ENCODE assay signal across 11 cellular contexts in genomic region chrX:100995469-100995868, GRCh38. TPM values are rescaled to one million over a fixed set of nuclear protein-coding genes. Genes with fewer than 3 reads are reported as not detected.
DNase-seq lines count a peak whose midpoint lies in the region; ATAC-seq and TF ChIP-seq lines count a peak whose summit lies in the region.
"Had no signal": no experiment of that assay in that cellular context is flagged by ENCODE, and none has a peak within 500 bp of the region (broad histone marks: within the 10 kb centered on the region; RNA-seq: fewer than 3 reads in every experiment).

No MANE protein-coding gene starts in this region.

- TF ChIP-seq CTCF in cardiac fibroblast (IDR thresholded peaks at IDR 0.05; ENCODE audit: low read depth, low read length), result no peak
- TF ChIP-seq CTCF in mesothelial cell of epicardium (IDR thresholded peaks at IDR 0.05; ENCODE audit: unreplicated experiment), result no peak

- DNase-seq in Caki2 (ENCODE audit: low read depth), result peak; percentile 1
- peak; percentile 71 for DNase-seq in MG63
- peak; percentile 44 to 87 for DNase-seq in cardiac fibroblast (ENCODE audit: low read depth in 2 of 2)
- peak; percentile 9 to 51 for DNase-seq in trophoblast cell
- DNase-seq in mesothelial cell of epicardium (ENCODE audit: low spot score in 2 of 2, unreplicated experiment in 2 of 2), result no peak
- DNase-seq: naive B cell had no signal

- WGBS in trophoblast cell (ENCODE audit: extremely low coverage, insufficient coverage, insufficient read length), result no CpG with 5 or more reads among the region's 5 CpGs

- H3K9me3 ChIP-seq in MG63 (no peaks in the 10 kb centered on the region), trophoblast cell (ENCODE audit: insufficient read depth, low read depth, low read length) (no peaks in the 10 kb centered on the region)

- peak overlapping the region; percentile 44 for H2BK5ac ChIP-seq in trophoblast cell (ENCODE audit: low read depth, low read length, poor library complexity)

- no peak overlapping the region for H3K18ac ChIP-seq in trophoblast cell (ENCODE audit: low read length)

- peaks cover 23% of the 10 kb centered on the region for H3K9me3 Mint-ChIP-seq in mesothelial cell of epicardium
- H3K9me3 Mint-ChIP-seq: dendritic cell treated with granulocyte-macrophage colony-stimulating factor and Interleukin-4, amounts not matched to agents 40 ng/mL and 50 ng/mL, for 4 days; naive B cell had no signal

- H4K12ac ChIP-seq in trophoblast cell (ENCODE audit: low read depth, low read length), result no peak overlapping the region

- H3K27ac ChIP-seq in trophoblast cell (ENCODE audit: low read depth, low read length), result peak overlapping the region; percentile 47
- H3K27ac ChIP-seq: VCaP had no signal

- peak overlapping the region; percentile 34 for H3K14ac ChIP-seq in trophoblast cell (ENCODE audit: low read length)

- no peak overlapping the region for H3K4ac ChIP-seq in trophoblast cell (ENCODE audit: low read depth, low read length)

- H3K9ac ChIP-seq in trophoblast cell (ENCODE audit: low read length), result no peak overlapping the region

- no peak overlapping the region for H3K23ac ChIP-seq in trophoblast cell (ENCODE audit: low read length)

- H2BK120ac ChIP-seq in trophoblast cell (ENCODE audit: insufficient read depth, low read length, poor library complexity), result no peak overlapping the region

- peaks cover 2% of the 10 kb centered on the region for H3K79me1 ChIP-seq in trophoblast cell (ENCODE audit: low read length)

- H2AK5ac ChIP-seq in trophoblast cell (ENCODE audit: low read length), result peak overlapping the region; percentile 41

- no peak overlapping the region for H4K8ac ChIP-seq in trophoblast cell (ENCODE audit: low read depth, low read length)

- no peak overlapping the region for H3K4me3 Mint-ChIP-seq in mesothelial cell of epicardium
- H3K4me3 Mint-ChIP-seq: dendritic cell treated with granulocyte-macrophage colony-stimulating factor and Interleukin-4, amounts not matched to agents 40 ng/mL and 50 ng/mL, for 4 days; naive B cell had no signal

- H3K36me3 ChIP-seq in MG63 (no peaks in the 10 kb centered on the region), trophoblast cell (ENCODE audit: control insufficient read depth in 1 of 2, insufficient read depth in 2 of 2, low read length in 2 of 2) (no peaks in the 10 kb centered on the region)

- no peak for ATAC-seq in HG03280 (IDR thresholded peaks at IDR 0.05; ENCODE audit: unreplicated experiment)
- ATAC-seq in HG03469 (IDR thresholded peaks at IDR 0.05; ENCODE audit: unreplicated experiment), result no peak
- no peak for ATAC-seq in HG03439 (IDR thresholded peaks at IDR 0.05; ENCODE audit: unreplicated experiment)

- no peaks in the 10 kb centered on the region for H3K4me1 Mint-ChIP-seq in mesothelial cell of epicardium
- H3K4me1 Mint-ChIP-seq: naive B cell had no signal

- H3K4me1 ChIP-seq in trophoblast cell (ENCODE audit: control insufficient read depth in 1 of 2, insufficient read depth in 2 of 2, low read length in 2 of 2), result peaks cover 3 to 10% of the 10 kb centered on the region in 2 experiments

- H3K79me2 ChIP-seq in trophoblast cell (ENCODE audit: control insufficient read depth, insufficient read depth, low read length, poor library complexity), result no peaks in the 10 kb centered on the region

- H4K91ac ChIP-seq in trophoblast cell (ENCODE audit: low read depth, low read length), result no peak overlapping the region

- H3K4me2 ChIP-seq in trophoblast cell (ENCODE audit: low read length), result no peak overlapping the region

- H2BK12ac ChIP-seq in trophoblast cell (ENCODE audit: low read length), result peak overlapping the region; percentile 76

- peaks cover 8% of the 10 kb centered on the region for H3K36me3 Mint-ChIP-seq in mesothelial cell of epicardium
- H3K36me3 Mint-ChIP-seq: naive B cell had no signal

- no peak overlapping the region for H3K27ac Mint-ChIP-seq in mesothelial cell of epicardium
- H3K27ac Mint-ChIP-seq: dendritic cell treated with granulocyte-macrophage colony-stimulating factor and Interleukin-4, amounts not matched to agents 40 ng/mL and 50 ng/mL, for 4 days had no signal

- no peaks in the 10 kb centered on the region for H3K27me3 Mint-ChIP-seq in mesothelial cell of epicardium (ENCODE audit: low read depth)
- H3K27me3 Mint-ChIP-seq: dendritic cell treated with granulocyte-macrophage colony-stimulating factor and Interleukin-4, amounts not matched to agents 40 ng/mL and 50 ng/mL, for 4 days; naive B cell had no signal

- no peak overlapping the region for H2AFZ ChIP-seq in trophoblast cell (ENCODE audit: insufficient read depth, low read length, poor library complexity)

- in situ Hi-C loops in Caki2 (cut with HindIII; ENCODE audit: low pct_unique_long_range_greater_than_20kb, low sequenced_read_pairs), result no loop called here

- no peak overlapping the region for H3K4me3 ChIP-seq in MG63
- H3K4me3 ChIP-seq in cardiac fibroblast (replicated peaks in 1 of 2; ENCODE audit: low read depth in 2 of 2, low read length in 2 of 2), result no peak overlapping the region
- no peak overlapping the region for H3K4me3 ChIP-seq in trophoblast cell (ENCODE audit: low read depth, low read length)

- H3K27me3 ChIP-seq in MG63, result no peaks in the 10 kb centered on the region
- no peaks in the 10 kb centered on the region for H3K27me3 ChIP-seq in trophoblast cell (ENCODE audit: insufficient read depth, low read length)

RNA-seq across cellular contexts. Expression of gene ARL13A, which starts 26.0 kb away (rescaled TPM):
- total RNA-seq in Caki2 (2014; rRNA removed; shearing (Covaris generic); ENCODE audit: low replicate concordance), result not detected in 2 replicates
- total RNA-seq in MG63 (2014; rRNA removed; shearing (Covaris generic); ENCODE audit: low replicate concordance), result 0.86 TPM in 1 of 2 replicates, not detected in the other
- polyA plus RNA-seq in trophoblast cell (2013), result not detected in 2 replicates
- total RNA-seq in mesothelial cell of epicardium, result not detected in 3 replicates

RNA-seq across cellular contexts. Expression of gene TRMT2B, which starts 56.4 kb away (rescaled TPM):
- total RNA-seq in Caki2 (2014; rRNA removed; shearing (Covaris generic); ENCODE audit: low replicate concordance), result 15.2 and 19.2 TPM in 2 replicates
- total RNA-seq in MG63 (2014; rRNA removed; shearing (Covaris generic); ENCODE audit: low replicate concordance), result 21.9 and 27.7 TPM in 2 replicates
- polyA plus RNA-seq in trophoblast cell (2013), result 4.9 and 5.0 TPM in 2 replicates
- total RNA-seq in mesothelial cell of epicardium, result 18.1 to 20.7 TPM (median 18.2 TPM) in 3 replicates

Comparison
In these comparisons a context has a peak if more than half of its experiments do, and no peak if none do; other contexts are left out.
1. DNase-seq: peak in Caki2 (single experiment), MG63 (single experiment), cardiac fibroblast (2 of 2) and trophoblast cell (2 of 2); none in mesothelial cell of epicardium (0 of 2).